In genomic region chr6:143397229-143398222, GRCh38 we compare ENCODE assay signal across 9 cellular contexts. TPM values are rescaled to one million over a fixed set of nuclear protein-coding genes. Genes with fewer than 3 reads are reported as not detected.
DNase-seq lines count a peak whose midpoint lies in the region; ATAC-seq and TF ChIP-seq lines count a peak whose summit lies in the region.
"Had no signal": no experiment of that assay in that cellular context is flagged by ENCODE, and none has a peak within 500 bp of the region (broad histone marks: within the 10 kb centered on the region; RNA-seq: fewer than 3 reads in every experiment).

No MANE protein-coding gene starts in this region.

- H3K4me2 ChIP-seq in skeletal muscle satellite cell (ENCODE audit: low read length): peak overlapping the region; percentile 41
- H3K4me2 ChIP-seq: BLaER1 had no signal

- H3K9ac ChIP-seq in skeletal muscle satellite cell (ENCODE audit: low read depth, low read length): peak overlapping the region; percentile 62
- H3K9ac ChIP-seq: BLaER1 had no signal

- H3K9me3 ChIP-seq in cardiac muscle cell (ENCODE audit: low read depth) (no peaks in the 10 kb centered on the region), skeletal muscle satellite cell (replicated peaks; ENCODE audit: low read length) (no peaks in the 10 kb centered on the region)
- H3K9me3 ChIP-seq: BLaER1 had no signal

- DNase-seq in NCI-H2171 treated with DMSO at 0.1 percent for 48 hours (lab: John Stamatoyannopoulos, UW): peak; percentile 6
- DNase-seq in NCI-H2171 (lab: John Stamatoyannopoulos, UW): no peak
- DNase-seq in T-helper 9 cell: peak; percentile 18
- DNase-seq in cardiac muscle cell (ENCODE audit: low read depth in 1 of 2, low spot score in 1 of 2): peak; percentile 3 to 94
- no peak for DNase-seq in SKM-1 treated with dmso at 0.1 percent for 144 hours (lab: John Stamatoyannopoulos, UW; ENCODE audit: unreplicated experiment)

- TF ChIP-seq CTCF in cardiac muscle cell (IDR thresholded peaks at IDR 0.05; ENCODE audit: low read depth, low read length): no peak

- H3K4me1 ChIP-seq in cardiac muscle cell (ENCODE audit: low read depth) (no peaks in the 10 kb centered on the region), skeletal muscle satellite cell (ENCODE audit: control insufficient read depth, insufficient read depth, low read length) (peaks cover 41% of the 10 kb centered on the region)

- H3K27ac ChIP-seq in cardiac muscle cell: no peak overlapping the region
- H3K27ac ChIP-seq: BLaER1 had no signal

- H3K27me3 ChIP-seq in cardiac muscle cell (no peaks in the 10 kb centered on the region), skeletal muscle satellite cell (ENCODE audit: control insufficient read depth, insufficient read depth, low read length) (no peaks in the 10 kb centered on the region)
- H3K27me3 ChIP-seq: BLaER1 had no signal

- no peak overlapping the region for H3K4me3 ChIP-seq in cardiac muscle cell
- no peak overlapping the region for H3K4me3 ChIP-seq in skeletal muscle satellite cell (ENCODE audit: low read length)
- H3K4me3 ChIP-seq: BLaER1 had no signal

- no peaks in the 10 kb centered on the region for H3K36me3 ChIP-seq in cardiac muscle cell
- H3K36me3 ChIP-seq in skeletal muscle satellite cell (ENCODE audit: insufficient read depth, low read length): no peaks in the 10 kb centered on the region
- H3K36me3 ChIP-seq: BLaER1 had no signal

- no peak for ATAC-seq in GM21717 (IDR thresholded peaks at IDR 0.05; ENCODE audit: unreplicated experiment)
- no peak for ATAC-seq in HG03442 (IDR thresholded peaks at IDR 0.05; ENCODE audit: unreplicated experiment)

RNA-seq across cellular contexts. Expression of gene ADAT2, which starts 53.0 kb away (rescaled TPM):
- total RNA-seq in cardiac muscle cell: 5.7 and 5.9 TPM in 2 replicates
- 10.9 and 13.2 TPM in 2 replicates for polyA plus RNA-seq in cardiac muscle cell
- 9.8 and 10.4 TPM in 2 replicates for total RNA-seq in skeletal muscle satellite cell (2012; rRNA removed)

RNA-seq across cellular contexts. Expression of gene PEX3, which starts 53.1 kb away (rescaled TPM):
- 8.9 and 17.9 TPM in 2 replicates for total RNA-seq in cardiac muscle cell
- polyA plus RNA-seq in cardiac muscle cell: 34.9 and 40.0 TPM in 2 replicates
- total RNA-seq in skeletal muscle satellite cell (2012; rRNA removed): 18.0 and 24.9 TPM in 2 replicates

Comparison
In these comparisons a context has a peak if more than half of its experiments do, and no peak if none do; other contexts are left out.
1. DNase-seq: peak in NCI-H2171 treated with DMSO at 0.1 percent for 48 hours (single experiment), T-helper 9 cell (single experiment) and cardiac muscle cell (2 of 2); none in NCI-H2171 (single experiment) and SKM-1 treated with dmso at 0.1 percent for 144 hours (single experiment).